Comparison of ENCODE assay signal across 12 cellular contexts in genomic region chr12:53214687-53215455, GRCh38. TPM values are rescaled to one million over a fixed set of nuclear protein-coding genes. Genes with fewer than 3 reads are reported as not detected.
DNase-seq lines count a peak whose midpoint lies in the region; ATAC-seq, FAIRE-seq and TF ChIP-seq lines count a peak whose summit lies in the region.
"Had no signal": no experiment of that assay in that cellular context is flagged by ENCODE, and none has a peak within 500 bp of the region (broad histone marks: within the 10 kb centered on the region; RNA-seq: fewer than 3 reads in every experiment).

No MANE protein-coding gene starts in this region.

- peaks cover 43 to 80% (median 67%) of the 10 kb centered on the region in 4 donors for H3K4me1 Mint-ChIP-seq in CD4-positive, alpha-beta memory T cell
- peaks cover 41 to 83% (median 71%) of the 10 kb centered on the region in 7 donors for H3K4me1 Mint-ChIP-seq in naive thymus-derived CD4-positive, alpha-beta T cell

- H3K9me1 ChIP-seq in endothelial cell of umbilical vein (replicated peaks; ENCODE audit: control insufficient read depth, extremely low read depth, insufficient read depth, low read length): no peaks in the 10 kb centered on the region

- TF ChIP-seq CTCF in RWPE1 (conservative IDR thresholded peaks at IDR 0.05; ENCODE audit: low read depth) (no peak), endothelial cell of umbilical vein (IDR thresholded peaks at IDR 0.05; ENCODE audit: extremely low read depth in 1 of 2, insufficient read depth in 1 of 2, low read depth in 1 of 2, low read length in 2 of 2) (no peak)

- dilution Hi-C loops in endothelial cell of umbilical vein (cut with MboI; ENCODE audit: extremely low pct_ligation_motif_present, low sequenced_read_pairs): no loop called here

- TF ChIP-seq POLR2A in endothelial cell of umbilical vein (IDR thresholded peaks at IDR 0.05; ENCODE audit: low read depth, low read length): no peak

- DNase-seq in CD4-positive, alpha-beta memory T cell: no peak
- no peak for DNase-seq in RWPE1 (ENCODE audit: low spot score)
- DNase-seq in endothelial cell of umbilical vein (ENCODE audit: low read depth, low spot score): peak; percentile 61
- DNase-seq in naive thymus-derived CD4-positive, alpha-beta T cell: no peak
- DNase-seq in cerebellar cortex (ENCODE audit: low spot score): no peak
- no peak for DNase-seq in HuH-7.5 (ENCODE audit: low spot score)
- DNase-seq in MV-4-11 (lab: John Stamatoyannopoulos, UW): no peak
- no peak for DNase-seq in stimulated activated naive CD8-positive, alpha-beta T cell treated with anti-CD3 and anti-CD28 coated beads, Interleukin-15, Interleukin-2, amounts not matched to agents 100 U/mL and 50 U/mL, for 24 hours
- DNase-seq: NCI-H187 treated with DMSO at 0.1 percent for 48 hours; NK-92 treated with Interleukin-12 subunit alpha and Interleukin-12 subunit beta, amount 100 ng/mL, for 24 hours; small intestine had no signal

- no peak overlapping the region for H3K4me3 ChIP-seq in CD4-positive, alpha-beta memory T cell (ENCODE audit: low read length in 2 of 2)
- no peak overlapping the region for H3K4me3 ChIP-seq in endothelial cell of umbilical vein (replicated peaks in 1 of 3; ENCODE audit: insufficient read depth in 1 of 3, low read depth in 1 of 3, low read length in 3 of 3)
- H3K4me3 ChIP-seq in naive thymus-derived CD4-positive, alpha-beta T cell (ENCODE audit: low read length): no peak overlapping the region

- H3K27me3 Mint-ChIP-seq in CD4-positive, alpha-beta memory T cell: no peaks in the 10 kb centered on the region
- H3K27me3 Mint-ChIP-seq in naive thymus-derived CD4-positive, alpha-beta T cell: no peaks in the 10 kb centered on the region
- H3K27me3 Mint-ChIP-seq: natural killer cell treated with Interleukin-12 subunit alpha and Interleukin-12 subunit beta and Interleukin-15 and Interleukin-18, amount 100 ng/mL, for 72 hours had no signal

- peak overlapping the region; percentile 35 for H2AFZ ChIP-seq in endothelial cell of umbilical vein (ENCODE audit: low read depth, low read length)

- H3K4me3 Mint-ChIP-seq in CD4-positive, alpha-beta memory T cell: no peak overlapping the region
- no peak overlapping the region for H3K4me3 Mint-ChIP-seq in naive thymus-derived CD4-positive, alpha-beta T cell

- no peaks in the 10 kb centered on the region for H3K27me3 ChIP-seq in CD4-positive, alpha-beta memory T cell (ENCODE audit: insufficient read depth, low read length)
- no peaks in the 10 kb centered on the region for H3K27me3 ChIP-seq in endothelial cell of umbilical vein (ENCODE audit: control insufficient read depth in 2 of 2, insufficient read depth in 2 of 2, low read length in 2 of 2)
- H3K27me3 ChIP-seq in naive thymus-derived CD4-positive, alpha-beta T cell (ENCODE audit: control insufficient read depth in 2 of 2, insufficient read depth in 2 of 2, low read length in 2 of 2): no peaks in the 10 kb centered on the region

- CTCF ChIA-PET in CD4-positive, alpha-beta memory T cell (lab: Charles Lee; ENCODE audit: partially characterized antibody): interaction anchor here (0.8 to 12.8 kb wide), 19 partner anchors 8 to 137 kb away, joined by 3 to 339 read pairs (median 17); partner anchors contain the start of genes AAAS, ESPL1, MYG1 and PFDN5
- CTCF ChIA-PET in RWPE1 (lab: Yijun Ruan, JAX) (interaction anchor here (1.1 to 2.6 kb wide), 6 partner anchors 11 to 80 kb away, joined by 7 to 26 read pairs (median 12); partner anchors contain the start of gene PFDN5), endothelial cell of umbilical vein (lab: Charles Lee) (interaction anchor here (1.1 to 7.3 kb wide), 21 partner anchors 8 to 162 kb away, joined by 3 to 366 read pairs (median 14); partner anchors contain the start of genes AAAS, CSAD, ESPL1 and MYG1)
- CTCF ChIA-PET in naive thymus-derived CD4-positive, alpha-beta T cell (lab: Charles Lee): interaction anchor here (0.6 to 14.6 kb wide), 21 partner anchors 8 to 357 kb away, joined by 3 to 159 read pairs (median 9); partner anchors contain the start of genes AAAS, CSAD, ESPL1 and ZNF740

- peaks cover 79% of the 10 kb centered on the region for H3K4me1 ChIP-seq in CD4-positive, alpha-beta memory T cell (ENCODE audit: insufficient read depth, low read length)
- peaks cover 42% of the 10 kb centered on the region for H3K4me1 ChIP-seq in endothelial cell of umbilical vein (ENCODE audit: control insufficient read depth, extremely low read depth, insufficient read depth, low read length)
- peaks cover 29 to 34% of the 10 kb centered on the region in 2 donors for H3K4me1 ChIP-seq in naive thymus-derived CD4-positive, alpha-beta T cell (ENCODE audit: control insufficient read depth in 2 of 2, insufficient read depth in 2 of 2, low read length in 2 of 2)

- peaks cover 46 to 73% of the 10 kb centered on the region in 2 donors for H3K36me3 Mint-ChIP-seq in CD4-positive, alpha-beta memory T cell
- peaks cover 5 to 56% (median 12%) of the 10 kb centered on the region in 5 donors for H3K36me3 Mint-ChIP-seq in naive thymus-derived CD4-positive, alpha-beta T cell
- H3K36me3 Mint-ChIP-seq: natural killer cell treated with Interleukin-12 subunit alpha and Interleukin-12 subunit beta and Interleukin-15 and Interleukin-18, amount 100 ng/mL, for 72 hours had no signal

- H3K79me2 ChIP-seq in endothelial cell of umbilical vein (ENCODE audit: control insufficient read depth, insufficient read depth, low read length): no peaks in the 10 kb centered on the region

- no peaks in the 10 kb centered on the region for H3K9me3 ChIP-seq in CD4-positive, alpha-beta memory T cell (ENCODE audit: control insufficient read depth in 1 of 2, low read length in 2 of 2)
- H3K9me3 ChIP-seq in endothelial cell of umbilical vein (replicated peaks; ENCODE audit: control insufficient read depth, insufficient read depth, low read length): no peaks in the 10 kb centered on the region
- H3K9me3 ChIP-seq in naive thymus-derived CD4-positive, alpha-beta T cell (ENCODE audit: control insufficient read depth in 2 of 3, low read length in 3 of 3): no peaks in the 10 kb centered on the region

- ATAC-seq in naive thymus-derived CD4-positive, alpha-beta T cell: no peak
- ATAC-seq in stimulated activated naive CD8-positive, alpha-beta T cell treated with anti-CD3 and anti-CD28 coated beads, Interleukin-15, Interleukin-2, amounts not matched to agents 100 U/mL and 50 U/mL, for 24 hours: no peak
- ATAC-seq: natural killer cell treated with Interleukin-12 subunit alpha and Interleukin-12 subunit beta and Interleukin-15 and Interleukin-18, amount 100 ng/mL, for 72 hours had no signal

- peaks cover 50% of the 10 kb centered on the region for H3K36me3 ChIP-seq in CD4-positive, alpha-beta memory T cell (ENCODE audit: insufficient read depth, low read length)
- H3K36me3 ChIP-seq in endothelial cell of umbilical vein (ENCODE audit: control insufficient read depth in 2 of 2, extremely low read depth in 1 of 2, insufficient read depth in 2 of 2, low read length in 2 of 2): peaks cover 0 to 2% of the 10 kb centered on the region in 2 experiments
- H3K36me3 ChIP-seq in naive thymus-derived CD4-positive, alpha-beta T cell (ENCODE audit: control insufficient read depth in 2 of 3, insufficient read depth in 3 of 3, low read length in 3 of 3): peaks cover 0 to 62% (median 0%) of the 10 kb centered on the region in 3 experiments

- peak overlapping the region; percentile 21 for H3K4me2 ChIP-seq in endothelial cell of umbilical vein (ENCODE audit: insufficient read depth, low read length)

- FAIRE-seq in endothelial cell of umbilical vein (lab: Jason Lieb, UNC): peak; percentile 80
- FAIRE-seq: small intestine had no signal

- intact Hi-C loops in CD4-positive, alpha-beta memory T cell (cut with micrococcal nuclease): no loop called here
- intact Hi-C loops in endothelial cell of umbilical vein (cut with micrococcal nuclease): loop anchor here (1.0 kb wide), 1 partner anchor 7 kb away; no protein-coding TSS in a partner anchor
- intact Hi-C loops in naive thymus-derived CD4-positive, alpha-beta T cell (cut with micrococcal nuclease): no loop called here

- no peak overlapping the region for H3K9ac ChIP-seq in endothelial cell of umbilical vein (replicated peaks; ENCODE audit: extremely low read depth, insufficient read depth, low read length)

- no peaks in the 10 kb centered on the region for H4K20me1 ChIP-seq in endothelial cell of umbilical vein (replicated peaks; ENCODE audit: control insufficient read depth, extremely low read depth, insufficient read depth, low read length)

- H3K9me3 Mint-ChIP-seq in CD4-positive, alpha-beta memory T cell: no peaks in the 10 kb centered on the region
- peaks cover 0 to 3% (median 0%) of the 10 kb centered on the region in 11 donors for H3K9me3 Mint-ChIP-seq in naive thymus-derived CD4-positive, alpha-beta T cell
- H3K9me3 Mint-ChIP-seq: natural killer cell treated with Interleukin-12 subunit alpha and Interleukin-12 subunit beta and Interleukin-15 and Interleukin-18, amount 100 ng/mL, for 72 hours had no signal

- peak overlapping the region; percentile 24 for H3K27ac ChIP-seq in CD4-positive, alpha-beta memory T cell (ENCODE audit: low read depth, low read length)
- H3K27ac ChIP-seq in RWPE1 (peak overlapping the region; percentile 99), endothelial cell of umbilical vein (ENCODE audit: insufficient read depth, low read depth, low read length) (peak overlapping the region; percentile 11)
- H3K27ac ChIP-seq in naive thymus-derived CD4-positive, alpha-beta T cell (ENCODE audit: low read depth, low read length): peak overlapping the region; percentile 78

- BruUV-seq in endothelial cell of umbilical vein (replicated peaks; lab: Mats Ljungman, UMichigan): no TSS peak

- POLR2A ChIA-PET in CD4-positive, alpha-beta memory T cell (lab: Charles Lee; ENCODE audit: partially characterized antibody): interaction anchor here (0.7 to 27.7 kb wide), 18 partner anchors 6 to 130 kb away, joined by 3 to 463 read pairs (median 8); partner anchors contain the start of genes AAAS, CSAD, ESPL1 and MYG1
- POLR2A ChIA-PET in RWPE1 (lab: Yijun Ruan, JAX; ENCODE audit: low non-redundant PET) (interaction anchor here (0.5 kb wide), 1 partner anchor 31 kb away, joined by 3 read pairs; no protein-coding TSS in a partner anchor), endothelial cell of umbilical vein (lab: Charles Lee) (interaction anchor here (1.5 kb wide), 1 partner anchor 106 kb away, joined by 6 read pairs; the partner anchor contains the start of gene AAAS)
- POLR2A ChIA-PET in naive thymus-derived CD4-positive, alpha-beta T cell (lab: Charles Lee): interaction anchor here (0.8 to 8.6 kb wide), 17 partner anchors 8 to 107 kb away, joined by 3 to 103 read pairs (median 5); partner anchors contain the start of genes AAAS, CSAD, ESPL1 and ITGB7

- peak overlapping the region; percentile 30 to 97 (median 80) for H3K27ac Mint-ChIP-seq in CD4-positive, alpha-beta memory T cell
- peak overlapping the region in 7 of 9 donors; percentile 16 to 94 (median 86) for H3K27ac Mint-ChIP-seq in naive thymus-derived CD4-positive, alpha-beta T cell

RNA-seq across cellular contexts. Expression of gene ITGB7, which starts 7.8 kb away (rescaled TPM):
- total RNA-seq in CD4-positive, alpha-beta memory T cell: 100 to 1,000 TPM; 382 to 397 TPM
- 100 to 1,000 TPM; 271 to 374 TPM for polyA plus RNA-seq in CD4-positive, alpha-beta memory T cell
- total RNA-seq in endothelial cell of umbilical vein: not detected in 2 replicates
- polyA plus RNA-seq in endothelial cell of umbilical vein: 0.17 and 0.18 TPM in 2 replicates
- 0.04 and 0.14 TPM in 2 replicates for polyA plus RNA-seq in endothelial cell of umbilical vein (2011; cell fraction: cytosol; rRNA removed)
- 0.43 and 0.47 TPM in 2 replicates for polyA plus RNA-seq in endothelial cell of umbilical vein (2011; cell fraction: nucleus; rRNA removed)
- not detected in 2 replicates for polyA plus RNA-seq in endothelial cell of umbilical vein (2012)
- polyA minus RNA-seq in endothelial cell of umbilical vein: 0.17 TPM in 1 of 2 replicates, not detected in the other
- not detected for polyA minus RNA-seq in endothelial cell of umbilical vein (2011; cell fraction: cytosol; rRNA and poly(A)+ RNA removed)
- polyA minus RNA-seq in endothelial cell of umbilical vein (2011; cell fraction: nucleus; rRNA and poly(A)+ RNA removed): 0.53 TPM in 1 of 2 replicates, not detected in the other
- 100 to 1,000 TPM; 208 to 760 (median 408) TPM for total RNA-seq in naive thymus-derived CD4-positive, alpha-beta T cell
- polyA plus RNA-seq in naive thymus-derived CD4-positive, alpha-beta T cell: 100 to 1,000 TPM; 191 to 205 TPM

RNA-seq across cellular contexts. Expression of gene RARG, which starts 17.1 kb away (rescaled TPM):
- total RNA-seq in CD4-positive, alpha-beta memory T cell: 10 to 100 TPM; 84.7 to 86.0 TPM
- polyA plus RNA-seq in CD4-positive, alpha-beta memory T cell: 10 to 100 TPM; 13.2 to 25.1 TPM
- total RNA-seq in endothelial cell of umbilical vein: 16.1 and 19.5 TPM in 2 replicates
- polyA plus RNA-seq in endothelial cell of umbilical vein: 9.9 and 11.6 TPM in 2 replicates
- polyA plus RNA-seq in endothelial cell of umbilical vein (2011; cell fraction: cytosol; rRNA removed): 7.7 and 9.4 TPM in 2 replicates
- 10.6 and 13.5 TPM in 2 replicates for polyA plus RNA-seq in endothelial cell of umbilical vein (2011; cell fraction: nucleus; rRNA removed)
- 13.4 and 16.6 TPM in 2 replicates for polyA plus RNA-seq in endothelial cell of umbilical vein (2012)
- polyA minus RNA-seq in endothelial cell of umbilical vein: 6.7 and 8.5 TPM in 2 replicates
- polyA minus RNA-seq in endothelial cell of umbilical vein (2011; cell fraction: cytosol; rRNA and poly(A)+ RNA removed): 19.9 TPM
- polyA minus RNA-seq in endothelial cell of umbilical vein (2011; cell fraction: nucleus; rRNA and poly(A)+ RNA removed): 2.5 and 4.1 TPM in 2 replicates
- 10 to 100 TPM; 22.4 to 73.1 (median 57.4) TPM for total RNA-seq in naive thymus-derived CD4-positive, alpha-beta T cell
- 10 to 100 TPM in 1 of 2 donors, 1 to 10 TPM in 1; 6.4 to 17.2 TPM for polyA plus RNA-seq in naive thymus-derived CD4-positive, alpha-beta T cell

RNA-seq across cellular contexts. Expression of gene CSAD, which starts 34.1 kb away (rescaled TPM):
- total RNA-seq in CD4-positive, alpha-beta memory T cell: 10 to 100 TPM; 62.5 to 64.2 TPM
- polyA plus RNA-seq in CD4-positive, alpha-beta memory T cell: 1 to 10 TPM; 1.1 to 2.9 TPM
- total RNA-seq in endothelial cell of umbilical vein: 21.1 and 22.0 TPM in 2 replicates
- polyA plus RNA-seq in endothelial cell of umbilical vein: 24.0 and 24.4 TPM in 2 replicates
- polyA plus RNA-seq in endothelial cell of umbilical vein (2011; cell fraction: cytosol; rRNA removed): 5.1 and 8.8 TPM in 2 replicates
- polyA plus RNA-seq in endothelial cell of umbilical vein (2011; cell fraction: nucleus; rRNA removed): 214 and 219 TPM in 2 replicates
- polyA plus RNA-seq in endothelial cell of umbilical vein (2012): 16.2 and 18.2 TPM in 2 replicates
- polyA minus RNA-seq in endothelial cell of umbilical vein: 21.9 and 31.0 TPM in 2 replicates
- polyA minus RNA-seq in endothelial cell of umbilical vein (2011; cell fraction: cytosol; rRNA and poly(A)+ RNA removed): 4.9 TPM
- polyA minus RNA-seq in endothelial cell of umbilical vein (2011; cell fraction: nucleus; rRNA and poly(A)+ RNA removed): 28.4 and 32.6 TPM in 2 replicates
- total RNA-seq in naive thymus-derived CD4-positive, alpha-beta T cell: 10 to 100 TPM; 34.1 to 76.3 (median 69.1) TPM
- polyA plus RNA-seq in naive thymus-derived CD4-positive, alpha-beta T cell: 1 to 10 TPM; 1.3 to 2.1 TPM

RNA-seq across cellular contexts. Expression of gene ZNF740, which starts 34.3 kb away (rescaled TPM):
- 100 to 1,000 TPM; 109 to 113 TPM for total RNA-seq in CD4-positive, alpha-beta memory T cell
- 1 to 10 TPM in 1 of 2 donors, under 1 TPM in 1; 0.90 to 3.5 TPM for polyA plus RNA-seq in CD4-positive, alpha-beta memory T cell
- 34.9 and 38.1 TPM in 2 replicates for total RNA-seq in endothelial cell of umbilical vein
- polyA plus RNA-seq in endothelial cell of umbilical vein: 7.9 and 10.5 TPM in 2 replicates
- polyA plus RNA-seq in endothelial cell of umbilical vein (2011; cell fraction: cytosol; rRNA removed): 6.8 and 8.4 TPM in 2 replicates
- 42.0 and 46.7 TPM in 2 replicates for polyA plus RNA-seq in endothelial cell of umbilical vein (2011; cell fraction: nucleus; rRNA removed)
- polyA plus RNA-seq in endothelial cell of umbilical vein (2012): 10.6 and 12.2 TPM in 2 replicates
- polyA minus RNA-seq in endothelial cell of umbilical vein: 27.6 and 28.4 TPM in 2 replicates
- polyA minus RNA-seq in endothelial cell of umbilical vein (2011; cell fraction: cytosol; rRNA and poly(A)+ RNA removed): 15.1 TPM
- polyA minus RNA-seq in endothelial cell of umbilical vein (2011; cell fraction: nucleus; rRNA and poly(A)+ RNA removed): 43.0 and 55.1 TPM in 2 replicates
- total RNA-seq in naive thymus-derived CD4-positive, alpha-beta T cell: 100 to 1,000 TPM in 2 of 5 experiments, 10 to 100 TPM in 3; 37.2 to 135 (median 49.5) TPM
- polyA plus RNA-seq in naive thymus-derived CD4-positive, alpha-beta T cell: 1 to 10 TPM; 3.6 to 3.8 TPM

RNA-seq across cellular contexts. Expression of gene ESPL1, which starts 53.2 kb away (rescaled TPM):
- total RNA-seq in CD4-positive, alpha-beta memory T cell: under 1 TPM; 0.20 to 0.55 TPM
- polyA plus RNA-seq in CD4-positive, alpha-beta memory T cell: under 1 TPM in 1 of 2 donors, not detected in 1; 0.16 TPM
- total RNA-seq in endothelial cell of umbilical vein: 39.3 and 42.7 TPM in 2 replicates
- polyA plus RNA-seq in endothelial cell of umbilical vein: 16.2 and 18.8 TPM in 2 replicates
- polyA plus RNA-seq in endothelial cell of umbilical vein (2011; cell fraction: cytosol; rRNA removed): 10.3 and 10.6 TPM in 2 replicates
- 66.8 and 72.5 TPM in 2 replicates for polyA plus RNA-seq in endothelial cell of umbilical vein (2011; cell fraction: nucleus; rRNA removed)
- 5.8 and 10.4 TPM in 2 replicates for polyA plus RNA-seq in endothelial cell of umbilical vein (2012)
- polyA minus RNA-seq in endothelial cell of umbilical vein: 20.5 and 30.2 TPM in 2 replicates
- polyA minus RNA-seq in endothelial cell of umbilical vein (2011; cell fraction: cytosol; rRNA and poly(A)+ RNA removed): 16.7 TPM
- 19.9 and 31.0 TPM in 2 replicates for polyA minus RNA-seq in endothelial cell of umbilical vein (2011; cell fraction: nucleus; rRNA and poly(A)+ RNA removed)
- 10 to 100 TPM in 1 of 5 experiments, 1 to 10 TPM in 2, under 1 TPM in 2; 0.08 to 65.4 (median 1.1) TPM for total RNA-seq in naive thymus-derived CD4-positive, alpha-beta T cell
- not detected for polyA plus RNA-seq in naive thymus-derived CD4-positive, alpha-beta T cell

Comparison
In these comparisons a context has a peak if more than half of its experiments do, and no peak if none do; other contexts are left out.
1. H3K27ac ChIP-seq: peak in every context shown above with its lines; median percentile 99 in RWPE1; 78 in naive thymus-derived CD4-positive, alpha-beta T cell; 24 in CD4-positive, alpha-beta memory T cell; 11 in endothelial cell of umbilical vein.
2. RNA of gene ITGB7, which starts 7.8 kb away (total RNA-seq): 208 to 760 TPM in naive thymus-derived CD4-positive, alpha-beta T cell and 382 to 397 TPM in CD4-positive, alpha-beta memory T cell; not detected in endothelial cell of umbilical vein; every median in the first group is over 100 times any median in the second.